ENCODE assay signal across 3 cellular contexts in the genomic region with DNA sequence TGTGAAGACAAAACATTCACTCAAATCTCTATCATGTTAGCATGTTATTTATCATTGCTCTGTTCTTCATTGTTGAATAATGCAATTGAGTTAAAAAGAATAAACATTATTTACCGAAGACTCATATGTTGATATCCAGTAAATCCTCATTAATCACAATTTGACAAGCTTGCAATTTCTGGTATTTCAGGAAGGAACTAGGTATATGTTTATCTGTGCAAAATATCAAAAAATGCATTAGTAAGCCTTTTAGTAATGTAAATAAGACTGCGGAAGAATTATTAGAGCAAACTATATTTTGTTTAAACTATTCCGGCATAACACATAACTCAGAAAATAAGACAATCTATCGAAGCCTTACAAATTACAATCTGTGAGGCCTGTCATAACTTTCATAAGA.
TF ChIP-seq lines count a peak whose summit lies in the region.

No MANE protein-coding gene starts in this region.

TF ChIP-seq in A549, 52 proteins besides CTCF, POLR2A, EP300 and RAD21 (continued from another document):
- TF ChIP-seq GATA3 (IDR thresholded peaks at IDR 0.05; ENCODE audit: borderline replicate concordance) (peak; percentile 75), ZFP36 (IDR thresholded peaks at IDR 0.05; ENCODE audit: borderline replicate concordance, partially characterized antibody) (no peak), MYC (IDR thresholded peaks at IDR 0.05; ENCODE audit: borderline replicate concordance, low read length) (no peak), TFCP2L1 (CRISPR knock-in tag; IDR thresholded peaks at IDR 0.05) (no peak), ESRRA (IDR thresholded peaks at IDR 0.05; ENCODE audit: borderline replicate concordance, low read length) (no peak), JUN (IDR thresholded peaks at IDR 0.05) (no peak), EHMT2 (IDR thresholded peaks at IDR 0.05; ENCODE audit: low read depth) (no peak)
- TF ChIP-seq, protein P1, sequence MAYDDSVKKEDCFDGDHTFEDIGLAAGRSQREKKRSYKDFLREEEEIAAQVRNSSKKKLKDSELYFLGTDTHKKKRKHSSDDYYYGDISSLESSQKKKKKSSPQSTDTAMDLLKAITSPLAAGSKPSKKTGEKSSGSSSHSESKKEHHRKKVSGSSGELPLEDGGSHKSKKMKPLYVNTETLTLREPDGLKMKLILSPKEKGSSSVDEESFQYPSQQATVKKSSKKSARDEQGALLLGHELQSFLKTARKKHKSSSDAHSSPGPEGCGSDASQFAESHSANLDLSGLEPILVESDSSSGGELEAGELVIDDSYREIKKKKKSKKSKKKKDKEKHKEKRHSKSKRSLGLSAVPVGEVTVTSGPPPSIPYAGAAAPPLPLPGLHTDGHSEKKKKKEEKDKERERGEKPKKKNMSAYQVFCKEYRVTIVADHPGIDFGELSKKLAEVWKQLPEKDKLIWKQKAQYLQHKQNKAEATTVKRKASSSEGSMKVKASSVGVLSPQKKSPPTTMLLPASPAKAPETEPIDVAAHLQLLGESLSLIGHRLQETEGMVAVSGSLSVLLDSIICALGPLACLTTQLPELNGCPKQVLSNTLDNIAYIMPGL (CRISPR knock-in tag; IDR thresholded peaks at IDR 0.05; ENCODE audit: borderline replicate concordance) = no peak
- TF ChIP-seq, protein P2, sequence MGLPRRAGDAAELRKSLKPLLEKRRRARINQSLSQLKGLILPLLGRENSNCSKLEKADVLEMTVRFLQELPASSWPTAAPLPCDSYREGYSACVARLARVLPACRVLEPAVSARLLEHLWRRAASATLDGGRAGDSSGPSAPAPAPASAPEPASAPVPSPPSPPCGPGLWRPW (IDR thresholded peaks at IDR 0.05) = no peak

TF ChIP-seq in IMR-90, 13 proteins besides CTCF, POLR2A, EP300 and RAD21 (continued from another document):
- TF ChIP-seq MXI1 (IDR thresholded peaks at IDR 0.05; ENCODE audit: borderline replicate concordance, low read depth, low read length) = no peak
- no peak for TF ChIP-seq CHD1 (IDR thresholded peaks at IDR 0.05; ENCODE audit: low read depth, low read length)
- no peak for TF ChIP-seq SMC3 (IDR thresholded peaks at IDR 0.05; ENCODE audit: low read depth, low read length)
- no peak for TF ChIP-seq CEBPB (IDR thresholded peaks at IDR 0.05; ENCODE audit: low read depth, low read length)
- no peak for TF ChIP-seq BHLHE40 (IDR thresholded peaks at IDR 0.05; ENCODE audit: low read depth, low read length)
- TF ChIP-seq, protein P3, sequence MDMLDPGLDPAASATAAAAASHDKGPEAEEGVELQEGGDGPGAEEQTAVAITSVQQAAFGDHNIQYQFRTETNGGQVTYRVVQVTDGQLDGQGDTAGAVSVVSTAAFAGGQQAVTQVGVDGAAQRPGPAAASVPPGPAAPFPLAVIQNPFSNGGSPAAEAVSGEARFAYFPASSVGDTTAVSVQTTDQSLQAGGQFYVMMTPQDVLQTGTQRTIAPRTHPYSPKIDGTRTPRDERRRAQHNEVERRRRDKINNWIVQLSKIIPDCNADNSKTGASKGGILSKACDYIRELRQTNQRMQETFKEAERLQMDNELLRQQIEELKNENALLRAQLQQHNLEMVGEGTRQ (IDR thresholded peaks at IDR 0.05; ENCODE audit: low read depth, low read length) = no peak
- TF ChIP-seq MAFK (IDR thresholded peaks at IDR 0.05; ENCODE audit: low read depth, low read length) = peak; percentile 43

TF ChIP-seq in endothelial cell of umbilical vein, 7 proteins besides CTCF, POLR2A, EP300 and RAD21 (continued from another document):
- TF ChIP-seq, protein P4, sequence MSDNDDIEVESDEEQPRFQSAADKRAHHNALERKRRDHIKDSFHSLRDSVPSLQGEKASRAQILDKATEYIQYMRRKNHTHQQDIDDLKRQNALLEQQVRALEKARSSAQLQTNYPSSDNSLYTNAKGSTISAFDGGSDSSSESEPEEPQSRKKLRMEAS (IDR thresholded peaks at IDR 0.05; ENCODE audit: insufficient read depth, insufficient read length) = no peak
- TF ChIP-seq FOS (IDR thresholded peaks at IDR 0.05; ENCODE audit: borderline replicate concordance, insufficient read depth, low read length) (no peak), GATA2 (IDR thresholded peaks at IDR 0.05; ENCODE audit: insufficient read depth, insufficient read length, low read depth, low read length) (no peak), EZH2 (IDR thresholded peaks at IDR 0.05; ENCODE audit: borderline replicate concordance, low read depth, low read length, severe bottlenecking) (no peak), POLR2AphosphoS5 (IDR thresholded peaks at IDR 0.05; ENCODE audit: insufficient read depth, low read depth, low read length) (no peak), JUN (IDR thresholded peaks at IDR 0.05; ENCODE audit: borderline replicate concordance, insufficient read depth, insufficient read length, low read depth) (no peak)
